25 cellular contexts compared by ENCODE assay signal in genomic region chr2:132642415-132642814, GRCh38. TPM values are rescaled to one million over a fixed set of nuclear protein-coding genes. Genes with fewer than 3 reads are reported as not detected.
"Had no signal": no experiment of that assay in that cellular context is flagged by ENCODE, and none has a peak within 500 bp of the region (broad histone marks: within the 10 kb centered on the region; RNA-seq: fewer than 3 reads in every experiment).

No MANE protein-coding gene starts in this region.

- H2AFZ ChIP-seq: parathyroid adenoma had no signal

- ATAC-seq: foreskin keratinocyte; gastroesophageal sphincter; left cardiac atrium; lower lobe of right lung; natural killer cell; stimulated activated effector memory CD8-positive, alpha-beta T cell treated with anti-CD3 and anti-CD28 coated beads, Interleukin-12 subunit alpha, Interleukin-12 subunit beta, amount 100 ng/mL, for 72 hours had no signal

- H3K27me3 ChIP-seq: foreskin keratinocyte, stomach, testis had no signal

- FAIRE-seq: endothelial cell of umbilical vein, islet of Langerhans had no signal

- H3K9ac ChIP-seq: parathyroid adenoma had no signal

- DNase-seq: dermis blood vessel endothelial cell; effector memory CD4-positive, alpha-beta T cell; foreskin keratinocyte; glutamatergic neuron; heart right ventricle; hippocampal formation; left cardiac atrium; left ventricle myocardium inferior; lower lobe of right lung; natural killer cell; sigmoid colon; stimulated activated CD4-positive, alpha-beta T cell treated with anti-CD3 and anti-CD28 coated beads, Interleukin-2, amount 100 ng/mL, for 24 hours; stimulated activated CD4-positive, alpha-beta T cell treated with anti-CD3 and anti-CD28 coated beads, Interleukin-4, amount 100 ng/mL, for 24 hours; stimulated activated naive CD4-positive, alpha-beta T cell treated with Interleukin-2 at 50 U/mL for 16 hours; stomach; testis; tibial artery had no signal

- H3K4me1 ChIP-seq: esophagus muscularis mucosa, foreskin keratinocyte, gastroesophageal sphincter, heart right ventricle, lower lobe of right lung, sigmoid colon, stomach, testis, tibial artery had no signal

- H3K4me3 ChIP-seq: coronary artery, esophagus muscularis mucosa, gastroesophageal sphincter, heart right ventricle, left ventricle myocardium inferior, lower lobe of right lung, sigmoid colon, stomach, testis, tibial artery had no signal

- H3K79me2 ChIP-seq: parathyroid adenoma had no signal

- H3K36me3 ChIP-seq: esophagus muscularis mucosa, gastroesophageal sphincter, heart right ventricle, left ventricle myocardium inferior, lower lobe of right lung, sigmoid colon, tibial artery had no signal

- H3K27ac ChIP-seq: coronary artery, esophagus muscularis mucosa, foreskin keratinocyte, gastroesophageal sphincter, heart right ventricle, left ventricle myocardium inferior, lower lobe of right lung, parathyroid adenoma, sigmoid colon, stomach, testis, tibial artery had no signal

- H3K9me3 ChIP-seq: esophagus muscularis mucosa, gastroesophageal sphincter, heart right ventricle, left ventricle myocardium inferior, lower lobe of right lung, sigmoid colon, stomach, testis, tibial artery had no signal

RNA-seq across cellular contexts. Expression of gene LYPD1, which starts 27.6 kb away (rescaled TPM):
- total RNA-seq: foreskin keratinocyte, left ventricle myocardium inferior, mononuclear cell, natural killer cell had no signal
